In the genomic region with DNA sequence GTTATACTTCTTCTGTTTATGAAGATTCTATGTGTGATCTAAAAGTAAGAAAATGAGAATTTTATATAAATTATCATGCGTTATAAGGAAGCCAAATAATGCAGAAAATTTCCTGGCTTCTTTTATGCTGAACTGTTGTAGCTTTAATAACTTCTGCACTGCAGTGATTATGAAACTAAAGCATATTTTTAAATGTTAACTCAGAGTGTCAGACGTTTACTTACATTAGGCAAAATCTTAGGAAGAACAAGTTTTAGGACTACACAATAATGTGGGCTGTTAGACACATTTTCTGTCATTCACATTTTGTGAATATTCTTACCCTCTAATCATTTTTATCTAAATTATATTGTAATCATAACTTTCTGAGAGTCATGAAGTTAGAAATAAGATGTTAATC, we compare ENCODE assay signal across 21 cellular contexts. TPM values are rescaled to one million over a fixed set of nuclear protein-coding genes. Genes with fewer than 3 reads are reported as not detected.
DNase-seq lines count a peak whose midpoint lies in the region; ATAC-seq and TF ChIP-seq lines count a peak whose summit lies in the region.
"Had no signal": no experiment of that assay in that cellular context is flagged by ENCODE, and none has a peak within 500 bp of the region (broad histone marks: within the 10 kb centered on the region; RNA-seq: fewer than 3 reads in every experiment).

No MANE protein-coding gene starts in this region.

- no peak overlapping the region for H3K4me3 Mint-ChIP-seq in mesothelial cell of epicardium
- H3K4me3 Mint-ChIP-seq: CD4-positive, alpha-beta memory T cell; GM23338; HFFc6 had no signal

- TF ChIP-seq CTCF in mesothelial cell of epicardium (IDR thresholded peaks at IDR 0.05; ENCODE audit: unreplicated experiment), result no peak

- ATAC-seq in GM21360 (IDR thresholded peaks at IDR 0.05; ENCODE audit: unreplicated experiment), result no peak
- ATAC-seq: GM23338 had no signal

- peaks cover 42% of the 10 kb centered on the region for H3K27me3 Mint-ChIP-seq in mesothelial cell of epicardium (ENCODE audit: low read depth)
- H3K27me3 Mint-ChIP-seq: CD4-positive, alpha-beta memory T cell had no signal

- no peaks in the 10 kb centered on the region for H3K9me3 Mint-ChIP-seq in mesothelial cell of epicardium
- H3K9me3 Mint-ChIP-seq: GM23338 had no signal

- H3K27ac Mint-ChIP-seq in mesothelial cell of epicardium, result no peak overlapping the region
- H3K27ac Mint-ChIP-seq: CD4-positive, alpha-beta memory T cell; GM23338; HFFc6 had no signal

- no peaks in the 10 kb centered on the region for H3K4me1 Mint-ChIP-seq in mesothelial cell of epicardium
- H3K4me1 Mint-ChIP-seq: CD4-positive, alpha-beta memory T cell had no signal

- H3K36me3 Mint-ChIP-seq in mesothelial cell of epicardium, result no peaks in the 10 kb centered on the region
- H3K36me3 Mint-ChIP-seq: CD4-positive, alpha-beta memory T cell had no signal

- peak; percentile 57 for DNase-seq in inferior parietal cortex (ENCODE audit: extremely low spot score)
- DNase-seq in substantia nigra (lab: John Stamatoyannopoulos, UW), result no peak
- DNase-seq in NCI-H187 (lab: John Stamatoyannopoulos, UW), result no peak
- DNase-seq in SHP77 treated with DMSO at 0.1 percent for 48 hours (lab: John Stamatoyannopoulos, UW), result no peak
- no peak for DNase-seq in mesothelial cell of epicardium (ENCODE audit: low spot score in 2 of 2, unreplicated experiment in 2 of 2)
- DNase-seq: C1 segment of cervical spinal cord; Calu3; CD4-positive, alpha-beta memory T cell; COR-L47; DMS53; DMS79 treated with DMSO at 0.1 percent for 48 hours; GF-D8; HFFc6 had no signal

- peak overlapping the region; percentile 96 for H3K27ac ChIP-seq in cingulate gyrus (ENCODE audit: low read depth, low read length)
- H3K27ac ChIP-seq in substantia nigra (ENCODE audit: low read depth, low read length, poor library complexity, severe bottlenecking), result peak overlapping the region; percentile 94

RNA-seq across cellular contexts. Expression of gene GRM3, which starts 22.0 kb away (rescaled TPM):
- total RNA-seq in mesothelial cell of epicardium, result not detected in 3 replicates
- total RNA-seq: A172; A673; Calu3; CD4-positive, alpha-beta memory T cell; Daoy; G401; H4; HFFc6 had no signal
